Comparison of ENCODE assay signal across 17 cellular contexts in the genomic region with DNA sequence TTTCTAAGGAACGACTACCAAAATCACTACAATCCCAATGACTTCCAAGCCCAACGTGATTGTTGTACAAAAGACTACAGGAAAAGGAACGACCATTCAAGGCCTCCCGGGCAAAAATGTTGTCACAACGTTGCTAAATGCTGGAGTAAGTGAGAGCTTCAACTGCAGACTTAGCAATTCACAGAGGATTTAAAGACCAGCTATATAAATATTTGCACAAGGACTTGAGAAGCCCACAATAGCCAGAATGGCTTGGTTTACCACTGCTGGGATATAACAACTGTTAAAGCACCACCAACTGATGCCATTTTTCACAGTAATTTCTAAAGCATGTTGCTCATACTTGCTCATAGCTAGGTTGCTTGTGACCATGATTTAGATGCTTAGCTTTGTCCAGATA.
DNase-seq lines count a peak whose midpoint lies in the region; ATAC-seq and TF ChIP-seq lines count a peak whose summit lies in the region.
"Had no signal": no experiment of that assay in that cellular context is flagged by ENCODE, and none has a peak within 500 bp of the region (broad histone marks: within the 10 kb centered on the region; RNA-seq: fewer than 3 reads in every experiment).

No MANE protein-coding gene starts in this region.

- no peaks in the 10 kb centered on the region for H3K4me1 ChIP-seq in left lung

- DNase-seq in DMS153 (lab: John Stamatoyannopoulos, UW): peak; percentile 84
- DNase-seq in NCI-H1092 (lab: John Stamatoyannopoulos, UW): peak; percentile 29
- peak; percentile 88 for DNase-seq in NCI-H748 (lab: John Stamatoyannopoulos, UW; ENCODE audit: unreplicated experiment)
- no peak for DNase-seq in left lung
- DNase-seq in MV-4-11 (lab: John Stamatoyannopoulos, UW): no peak
- no peak for DNase-seq in mesenteric fat pad (ENCODE audit: low spot score)
- DNase-seq in T-helper 2 cell: no peak
- DNase-seq in kidney glomerular epithelial cell (lab: John Stamatoyannopoulos, UW): no peak
- DNase-seq: activated CD4-positive, alpha-beta memory T cell treated with anti-CD3 and anti-CD28 coated beads, Interleukin-2, amount 10 ng/mL, durations not matched to agents 7 days and 5 days; activated naive CD4-positive, alpha-beta T cell treated with anti-CD3 and anti-CD28 coated beads, Interleukin-2, amount 50 U/mL, for 16 hours; activated T-cell treated with anti-CD3 and anti-CD28 coated beads, Interleukin-2, amount 50 U/mL, for 24 hours; cortex of kidney; IMR-90; NCI-H82; RPMI8226 had no signal

- no peaks in the 10 kb centered on the region for H3K27me3 ChIP-seq in left lung

- intact Hi-C loops in left lung (cut with DNase I): no loop called here

- H3K27ac ChIP-seq in left lung: no peak overlapping the region
- H3K27ac ChIP-seq: VCaP had no signal

- H3K36me3 ChIP-seq in left lung: peaks cover 0 to 31% of the 10 kb centered on the region in 2 donors

- H3K9me3 ChIP-seq in left lung: no peaks in the 10 kb centered on the region

- no peak overlapping the region for H3K4me3 ChIP-seq in left lung

- ATAC-seq in left lung: peak; percentile 55
- ATAC-seq: left lobe of liver had no signal

- no peak for TF ChIP-seq CTCF in left lung (IDR thresholded peaks at IDR 0.05)

Comparison
In these comparisons a context has a peak if more than half of its experiments do, and no peak if none do; other contexts are left out.
1. DNase-seq: peak in DMS153 (single experiment), NCI-H1092 (single experiment) and NCI-H748 (single experiment); none in left lung (0 of 2), MV-4-11 (single experiment), mesenteric fat pad (single experiment), T-helper 2 cell (0 of 5) and kidney glomerular epithelial cell (single experiment).